Comparison of ENCODE assay signal across 24 cellular contexts in the genomic region with DNA sequence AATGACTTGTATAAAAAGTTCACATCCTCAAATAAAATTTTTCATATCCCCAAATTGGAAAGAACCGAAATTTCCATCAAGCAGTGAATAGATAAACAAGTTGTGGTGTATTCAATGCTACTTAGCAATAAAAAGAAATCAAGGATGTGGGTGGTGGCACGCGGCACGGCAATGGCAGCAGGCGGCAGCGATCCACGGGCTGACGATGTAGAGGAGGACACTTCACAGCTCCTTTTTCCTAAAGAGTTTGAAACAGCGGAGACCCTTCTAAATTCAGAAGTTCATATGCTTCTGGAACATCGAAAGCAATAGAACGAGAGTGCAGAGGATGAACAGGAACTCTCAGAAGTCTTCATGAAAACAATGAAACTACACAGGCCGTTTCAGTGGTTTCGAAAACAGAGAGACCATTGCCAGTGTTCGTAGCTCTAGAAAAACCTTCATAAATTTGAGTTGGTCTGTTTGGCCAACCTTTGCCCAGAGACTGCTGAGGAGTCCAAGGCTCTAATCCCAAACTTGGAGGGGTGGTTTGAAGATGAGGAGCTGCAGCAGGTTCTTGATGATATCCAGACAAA. TPM values are rescaled to one million over a fixed set of nuclear protein-coding genes. Genes with fewer than 3 reads are reported as not detected.
A peak's percentile ranks its signal among the peaks of the same experiment; 100 is the strongest.
DNase-seq lines count a peak whose midpoint lies in the region; ATAC-seq lines count a peak whose summit lies in the region.
"Had no signal": no experiment of that assay in that cellular context is flagged by ENCODE, and none has a peak within 500 bp of the region (broad histone marks: within the 10 kb centered on the region; RNA-seq: fewer than 3 reads in every experiment).

No MANE protein-coding gene starts in this region.

- peak overlapping the region; percentile 42 for H3K27ac Mint-ChIP-seq in activated T-helper 17 cell treated with anti-CD3 and anti-CD28 coated beads, Interleukin-2, amount 50 U/mL, for 72 hours
- H3K27ac Mint-ChIP-seq in naive thymus-derived CD8-positive, alpha-beta T cell: peak overlapping the region; percentile 89 to 99 (median 97)
- H3K27ac Mint-ChIP-seq: activated B cell treated with CpG ODN at 0.5 μM for 24 hours; stimulated activated naive B cell treated with anti-CD40 and anti-IgM and Interleukin-4, amounts not matched to agents 10 μg/mL and 1 μg/mL and 100 μg/mL, for 72 hours had no signal

- ATAC-seq in activated T-helper 17 cell treated with anti-CD3 and anti-CD28 coated beads, Interleukin-2, amount 50 U/mL, for 72 hours (replicated peaks): peak; percentile 66
- no peak for ATAC-seq in naive thymus-derived CD8-positive, alpha-beta T cell
- ATAC-seq in HG02884 (IDR thresholded peaks at IDR 0.05; ENCODE audit: unreplicated experiment): no peak
- no peak for ATAC-seq in HG03571 (IDR thresholded peaks at IDR 0.05; ENCODE audit: unreplicated experiment)
- ATAC-seq in HG03135 (IDR thresholded peaks at IDR 0.05; ENCODE audit: unreplicated experiment): no peak
- ATAC-seq: foreskin keratinocyte; stimulated activated naive B cell treated with anti-CD40 and anti-IgM and Interleukin-4, amounts not matched to agents 10 μg/mL and 1 μg/mL and 100 μg/mL, for 72 hours; upper lobe of right lung had no signal

- H3K36me3 Mint-ChIP-seq in activated T-helper 17 cell treated with anti-CD3 and anti-CD28 coated beads, Interleukin-2, amount 50 U/mL, for 72 hours (ENCODE audit: low read depth): no peaks in the 10 kb centered on the region
- H3K36me3 Mint-ChIP-seq in naive thymus-derived CD8-positive, alpha-beta T cell: peaks cover 0 to 31% (median 24%) of the 10 kb centered on the region in 3 donors

- in situ Hi-C loops in SK-MEL-5 (cut with HindIII; ENCODE audit: low pct_unique_long_range_greater_than_20kb, low sequenced_read_pairs): no loop called here

- no peaks in the 10 kb centered on the region for H3K27me3 Mint-ChIP-seq in activated T-helper 17 cell treated with anti-CD3 and anti-CD28 coated beads, Interleukin-2, amount 50 U/mL, for 72 hours
- peaks cover 0 to 3% (median 0%) of the 10 kb centered on the region in 5 donors for H3K27me3 Mint-ChIP-seq in naive thymus-derived CD8-positive, alpha-beta T cell

- peaks cover 15% of the 10 kb centered on the region for H3K9me3 Mint-ChIP-seq in activated T-helper 17 cell treated with anti-CD3 and anti-CD28 coated beads, Interleukin-2, amount 50 U/mL, for 72 hours
- H3K9me3 Mint-ChIP-seq in naive thymus-derived CD8-positive, alpha-beta T cell: peaks cover 11 to 54% (median 36%) of the 10 kb centered on the region in 9 donors

- POLR2A ChIA-PET in naive thymus-derived CD8-positive, alpha-beta T cell (lab: Charles Lee): interaction anchor here (1.2 to 2.9 kb wide), 4 partner anchors 11 to 256 kb away, joined by 3 to 20 read pairs (median 6); partner anchors contain the start of gene PSD4

- peaks cover 20% of the 10 kb centered on the region for H3K4me1 Mint-ChIP-seq in activated T-helper 17 cell treated with anti-CD3 and anti-CD28 coated beads, Interleukin-2, amount 50 U/mL, for 72 hours
- H3K4me1 Mint-ChIP-seq in naive thymus-derived CD8-positive, alpha-beta T cell: peaks cover 15 to 51% (median 45%) of the 10 kb centered on the region in 4 donors
- H3K4me1 Mint-ChIP-seq: activated B cell treated with CpG ODN at 0.5 μM for 24 hours had no signal

- H3K4me3 Mint-ChIP-seq in activated T-helper 17 cell treated with anti-CD3 and anti-CD28 coated beads, Interleukin-2, amount 50 U/mL, for 72 hours: peak overlapping the region; percentile 78
- H3K4me3 Mint-ChIP-seq in naive thymus-derived CD8-positive, alpha-beta T cell: peak overlapping the region; percentile 59 to 83 (median 78)
- H3K4me3 Mint-ChIP-seq: activated B cell treated with CpG ODN at 0.5 μM for 24 hours; stimulated activated naive B cell treated with anti-CD40 and anti-IgM and Interleukin-4, amounts not matched to agents 10 μg/mL and 1 μg/mL and 100 μg/mL, for 72 hours had no signal

- DNase-seq in activated CD8-positive, alpha-beta memory T cell treated with anti-CD3 and anti-CD28 coated beads, Interleukin-2, amount 50 U/mL, for 4 hours: peak; percentile 21
- DNase-seq in activated CD8-positive, alpha-beta memory T cell treated with anti-CD3 and anti-CD28 coated beads for 24 hours: no peak
- peak; percentile 12 for DNase-seq in SK-MEL-5 (ENCODE audit: low read depth, low spot score)
- DNase-seq in naive thymus-derived CD8-positive, alpha-beta T cell: peak in 7 of 10 donors; percentile 8 to 66 (median 28)
- DNase-seq: activated B cell treated with CpG ODN at 0.5 μM for 24 hours; activated gamma-delta T cell; DND-41; foreskin keratinocyte; HCEC 1CT; Kasumi-1; mesenchymal stem cell; NCI-H1436; NCI-H2227 treated with DMSO at 0.1 percent for 48 hours; small intestine; stimulated activated naive B cell treated with anti-CD40 and anti-IgM and Interleukin-4, amounts not matched to agents 10 μg/mL and 1 μg/mL and 100 μg/mL, for 72 hours; upper lobe of right lung had no signal

RNA-seq across cellular contexts. Expression of gene IL36A, which starts 9.8 kb away (rescaled TPM):
- not detected in 2 replicates for total RNA-seq in SK-MEL-5 (2014; rRNA removed; shearing (Covaris generic))
- not detected in 2 replicates for polyA plus RNA-seq in SK-MEL-5 (2015; cell fraction: cytosol; rRNA removed)
- polyA plus RNA-seq in SK-MEL-5 (2015; cell fraction: nucleus; rRNA removed): not detected in 2 replicates
- not detected for total RNA-seq in activated T-helper 17 cell treated with anti-CD3 and anti-CD28 coated beads, Interleukin-2, amount 50 U/mL, for 72 hours
- total RNA-seq in naive thymus-derived CD8-positive, alpha-beta T cell: 1 to 10 TPM; 1.2 to 2.1 TPM
- polyA plus RNA-seq in naive thymus-derived CD8-positive, alpha-beta T cell: under 1 TPM in 2 of 3 donors, not detected in 1; 0.25 to 0.47 TPM
- total RNA-seq: A673, activated B cell treated with CpG ODN at 0.5 μM for 24 hours, foreskin keratinocyte, HT-29, prostate gland, upper lobe of right lung had no signal
- polyA plus RNA-seq: foreskin keratinocyte, neural cell had no signal

RNA-seq across cellular contexts. Expression of gene IL36G, which starts 17.6 kb away (rescaled TPM):
- not detected in 2 replicates for total RNA-seq in SK-MEL-5 (2014; rRNA removed; shearing (Covaris generic))
- not detected in 2 replicates for polyA plus RNA-seq in SK-MEL-5 (2015; cell fraction: cytosol; rRNA removed)
- polyA plus RNA-seq in SK-MEL-5 (2015; cell fraction: nucleus; rRNA removed): not detected in 2 replicates
- total RNA-seq in activated T-helper 17 cell treated with anti-CD3 and anti-CD28 coated beads, Interleukin-2, amount 50 U/mL, for 72 hours: under 1 TPM in 1 of 2 donors, not detected in 1; 0.48 TPM
- not detected for total RNA-seq in naive thymus-derived CD8-positive, alpha-beta T cell
- polyA plus RNA-seq in naive thymus-derived CD8-positive, alpha-beta T cell: not detected
- total RNA-seq: A673, activated B cell treated with CpG ODN at 0.5 μM for 24 hours, HT-29, prostate gland, upper lobe of right lung had no signal
- polyA plus RNA-seq: neural cell, small intestine had no signal

RNA-seq across cellular contexts. Expression of gene IL36B, which starts 57.2 kb away (rescaled TPM):
- total RNA-seq in SK-MEL-5 (2014; rRNA removed; shearing (Covaris generic)): not detected in 2 replicates
- not detected in 2 replicates for polyA plus RNA-seq in SK-MEL-5 (2015; cell fraction: cytosol; rRNA removed)
- polyA plus RNA-seq in SK-MEL-5 (2015; cell fraction: nucleus; rRNA removed): 0.52 TPM in 1 of 2 replicates, not detected in the other
- not detected for total RNA-seq in activated T-helper 17 cell treated with anti-CD3 and anti-CD28 coated beads, Interleukin-2, amount 50 U/mL, for 72 hours
- total RNA-seq in naive thymus-derived CD8-positive, alpha-beta T cell: not detected
- polyA plus RNA-seq in naive thymus-derived CD8-positive, alpha-beta T cell: not detected
- total RNA-seq: A673, activated B cell treated with CpG ODN at 0.5 μM for 24 hours, foreskin keratinocyte, HT-29, prostate gland, upper lobe of right lung had no signal
- polyA plus RNA-seq: foreskin keratinocyte, neural cell, small intestine had no signal
